ENCODE assay signal across 18 cellular contexts in the genomic region with DNA sequence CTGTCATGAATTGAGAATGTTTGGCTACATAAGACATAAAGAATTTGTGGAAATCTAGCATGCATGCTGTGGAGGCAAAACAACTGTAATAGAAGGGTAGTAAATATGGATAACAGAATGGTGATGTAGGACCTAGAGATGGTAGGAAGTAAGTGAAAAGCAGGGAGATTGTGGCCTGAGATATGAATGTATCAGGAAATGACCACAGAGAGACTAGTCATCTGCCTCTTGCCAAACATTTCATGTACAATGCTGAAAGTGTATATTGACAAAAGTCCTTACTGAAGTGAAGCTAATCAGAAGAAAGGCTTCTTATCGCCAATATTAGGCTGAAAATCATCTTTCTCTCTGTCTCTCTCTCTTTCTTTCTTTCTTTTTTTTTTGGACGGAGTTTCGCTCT.
"Had no signal": no experiment of that assay in that cellular context is flagged by ENCODE, and none has a peak within 500 bp of the region (broad histone marks: within the 10 kb centered on the region; RNA-seq: fewer than 3 reads in every experiment).

No MANE protein-coding gene starts in this region.

- DNase-seq: activated CD4-positive, alpha-beta T cell treated with anti-CD3 and anti-CD28 coated beads, Interleukin-2, amount 50 U/mL, for 1 hour; activated CD8-positive, alpha-beta T cell treated with anti-CD3 and anti-CD28 coated beads for 36 hours; activated naive CD8-positive, alpha-beta T cell treated with anti-CD3 and anti-CD28 coated beads, Interleukin-2, amount 50 U/mL, for 24 hours; activated T-cell treated with anti-CD3 and anti-CD28 coated beads, Interleukin-2, amount 50 U/mL, for 4 hours; amygdala; endodermal cell; esophagus squamous epithelium; foreskin melanocyte; kidney glomerular epithelial cell; left ventricle myocardium inferior; right cardiac atrium; stimulated activated CD4-positive, alpha-beta T cell treated with anti-CD3 and anti-CD28 coated beads, Interleukin-15, amount 100 ng/mL, for 24 hours; stimulated activated CD4-positive, alpha-beta T cell treated with anti-CD3 and anti-CD28 coated beads, Interleukin-2, amount 100 ng/mL, for 24 hours; stimulated activated naive CD4-positive, alpha-beta T cell; tibial artery; upper lobe of right lung had no signal

- ATAC-seq: activated CD8-positive, alpha-beta T cell treated with anti-CD3 and anti-CD28 coated beads for 36 hours; activated naive CD8-positive, alpha-beta T cell treated with anti-CD3 and anti-CD28 coated beads, Interleukin-2, amount 50 U/mL, for 24 hours; activated T-cell treated with anti-CD3 and anti-CD28 coated beads, Interleukin-2, amount 50 U/mL, for 4 hours; activated T-helper 17 cell treated with anti-CD3 and anti-CD28 coated beads, Interleukin-2, amount 50 U/mL, for 72 hours; right cardiac atrium; upper lobe of right lung; WTC11 had no signal
